19 cellular contexts compared by ENCODE assay signal in genomic region chr13:20980899-20981298, GRCh38.
"Had no signal": no experiment of that assay in that cellular context is flagged by ENCODE, and none has a peak within 500 bp of the region (broad histone marks: within the 10 kb centered on the region; RNA-seq: fewer than 3 reads in every experiment).

No MANE protein-coding gene starts in this region.

- H3K4me1 ChIP-seq: pancreas, sigmoid colon, testis, tibial artery had no signal

- H3K9me3 Mint-ChIP-seq: effector memory CD8-positive, alpha-beta T cell; immature natural killer cell; memory B cell; natural killer cell; stimulated activated memory B cell treated with anti-CD40 and anti-IgM and Interleukin-4, amounts not matched to agents 10 μg/mL and 1 μg/mL and 100 μg/mL, for 72 hours; type B pancreatic cell had no signal

- H3K27me3 ChIP-seq: pancreas, sigmoid colon, testis, tibial artery had no signal

- H3K27me3 Mint-ChIP-seq: effector memory CD8-positive, alpha-beta T cell; progenitor cell of endocrine pancreas; type B pancreatic cell had no signal

- H3K27ac ChIP-seq: pancreas, sigmoid colon, testis, tibial artery had no signal

- H3K4me3 ChIP-seq: lung, pancreas, sigmoid colon, testis, tibial artery had no signal

- ATAC-seq: effector memory CD8-positive, alpha-beta T cell; natural killer cell; pancreas; stimulated activated memory B cell treated with anti-CD40 and anti-IgM and Interleukin-4, amounts not matched to agents 10 μg/mL and 1 μg/mL and 100 μg/mL, for 72 hours; stimulated activated naive CD8-positive, alpha-beta T cell treated with anti-CD3 and anti-CD28 coated beads, Interleukin-15, Interleukin-2, amounts not matched to agents 100 U/mL and 50 U/mL, for 24 hours had no signal

- H3K27ac Mint-ChIP-seq: effector memory CD8-positive, alpha-beta T cell; immature natural killer cell; memory B cell; natural killer cell; progenitor cell of endocrine pancreas; stimulated activated memory B cell treated with anti-CD40 and anti-IgM and Interleukin-4, amounts not matched to agents 10 μg/mL and 1 μg/mL and 100 μg/mL, for 72 hours; type B pancreatic cell had no signal

- H3K36me3 Mint-ChIP-seq: memory B cell; stimulated activated memory B cell treated with anti-CD40 and anti-IgM and Interleukin-4, amounts not matched to agents 10 μg/mL and 1 μg/mL and 100 μg/mL, for 72 hours had no signal

- H3K9me3 ChIP-seq: pancreas, sigmoid colon, testis, tibial artery had no signal

- DNase-seq: cortex of kidney; effector memory CD8-positive, alpha-beta T cell; hypothalamus; immature natural killer cell; islet precursor cell; kidney glomerular epithelial cell; natural killer cell; pancreas; sigmoid colon; stimulated activated CD4-positive, alpha-beta T cell treated with anti-CD3 and anti-CD28 coated beads, Interleukin-4, amount 100 ng/mL, for 4 hours; stimulated activated naive CD8-positive, alpha-beta T cell treated with anti-CD3 and anti-CD28 coated beads, Interleukin-15, Interleukin-2, amounts not matched to agents 100 U/mL and 50 U/mL, for 24 hours; substantia nigra; testis; tibial artery had no signal

- H3K4me3 Mint-ChIP-seq: effector memory CD8-positive, alpha-beta T cell; immature natural killer cell; memory B cell; natural killer cell; stimulated activated memory B cell treated with anti-CD40 and anti-IgM and Interleukin-4, amounts not matched to agents 10 μg/mL and 1 μg/mL and 100 μg/mL, for 72 hours; type B pancreatic cell had no signal

- H3K4me1 Mint-ChIP-seq: memory B cell; stimulated activated memory B cell treated with anti-CD40 and anti-IgM and Interleukin-4, amounts not matched to agents 10 μg/mL and 1 μg/mL and 100 μg/mL, for 72 hours had no signal
